ENCODE assay signal across 12 cellular contexts in genomic region chr9:76297721-76298239, GRCh38.
A peak's percentile ranks its signal among the peaks of the same experiment; 100 is the strongest.
DNase-seq lines count a peak whose midpoint lies in the region; ATAC-seq and TF ChIP-seq lines count a peak whose summit lies in the region.
"Had no signal": no experiment of that assay in that cellular context is flagged by ENCODE, and none has a peak within 500 bp of the region (broad histone marks: within the 10 kb centered on the region; RNA-seq: fewer than 3 reads in every experiment).

No MANE protein-coding gene starts in this region.

- H3K4me3 Mint-ChIP-seq in endothelial cell (ENCODE audit: unreplicated experiment), result no peak overlapping the region
- no peak overlapping the region for H3K4me3 Mint-ChIP-seq in activated CD4-positive, alpha-beta T cell treated with anti-CD3 and anti-CD28 coated beads, Interleukin-2, amount 10 ng/mL, durations not matched to agents 7 days and 5 days
- H3K4me3 Mint-ChIP-seq: naive thymus-derived CD8-positive, alpha-beta T cell had no signal

- TF ChIP-seq CTCF in fibroblast of mammary gland (conservative IDR thresholded peaks at IDR 0.05; ENCODE audit: control insufficient read depth, insufficient read depth, low read depth, low read length) (no peak), omental fat pad (IDR thresholded peaks at IDR 0.05) (no peak), endothelial cell (IDR thresholded peaks at IDR 0.05; ENCODE audit: unreplicated experiment) (no peak)

- no peaks in the 10 kb centered on the region for H3K27me3 Mint-ChIP-seq in endothelial cell (ENCODE audit: unreplicated experiment)
- no peaks in the 10 kb centered on the region for H3K27me3 Mint-ChIP-seq in activated CD4-positive, alpha-beta T cell treated with anti-CD3 and anti-CD28 coated beads, Interleukin-2, amount 10 ng/mL, durations not matched to agents 7 days and 5 days

- peak overlapping the region; percentile 6 for H3K4me3 ChIP-seq in fibroblast of mammary gland (ENCODE audit: control insufficient read depth, low read depth, low read length)
- H3K4me3 ChIP-seq: MG63, SJSA1 had no signal

- H3K27ac Mint-ChIP-seq in endothelial cell (ENCODE audit: unreplicated experiment), result no peak overlapping the region
- no peak overlapping the region for H3K27ac Mint-ChIP-seq in activated CD4-positive, alpha-beta T cell treated with anti-CD3 and anti-CD28 coated beads, Interleukin-2, amount 10 ng/mL, durations not matched to agents 7 days and 5 days

- DNase-seq in AG08395 (ENCODE audit: low spot score) (peak; percentile 62), NCI-H510A treated with DMSO at 0.1 percent for 48 hours (lab: John Stamatoyannopoulos, UW) (peak; percentile 59), fibroblast of mammary gland (ENCODE audit: low read depth) (peak; percentile 66), omental fat pad (ENCODE audit: low spot score) (no peak), NCI-H146 treated with DMSO at 0.1 percent for 48 hours (lab: John Stamatoyannopoulos, UW; ENCODE audit: unreplicated experiment) (no peak), endothelial cell (ENCODE audit: low spot score) (no peak), anterior cingulate cortex (lab: John Stamatoyannopoulos, UW) (no peak)
- DNase-seq in activated CD4-positive, alpha-beta T cell treated with anti-CD3 and anti-CD28 coated beads, Interleukin-2, amount 10 ng/mL, durations not matched to agents 7 days and 5 days, result no peak
- DNase-seq: C1 segment of cervical spinal cord; MG63; naive thymus-derived CD8-positive, alpha-beta T cell had no signal

- H3K36me3 Mint-ChIP-seq in endothelial cell (ENCODE audit: low read depth, unreplicated experiment), result no peaks in the 10 kb centered on the region
- H3K36me3 Mint-ChIP-seq in activated CD4-positive, alpha-beta T cell treated with anti-CD3 and anti-CD28 coated beads, Interleukin-2, amount 10 ng/mL, durations not matched to agents 7 days and 5 days (ENCODE audit: low read depth), result no peaks in the 10 kb centered on the region
- H3K36me3 Mint-ChIP-seq: naive thymus-derived CD8-positive, alpha-beta T cell had no signal

- peaks cover 4% of the 10 kb centered on the region for H3K4me1 Mint-ChIP-seq in endothelial cell (ENCODE audit: unreplicated experiment)
- H3K4me1 Mint-ChIP-seq in activated CD4-positive, alpha-beta T cell treated with anti-CD3 and anti-CD28 coated beads, Interleukin-2, amount 10 ng/mL, durations not matched to agents 7 days and 5 days, result peaks cover 16% of the 10 kb centered on the region
- H3K4me1 Mint-ChIP-seq: naive thymus-derived CD8-positive, alpha-beta T cell had no signal

- peak; percentile 58 for ATAC-seq in omental fat pad (ENCODE audit: low FRiP score)
- ATAC-seq: naive thymus-derived CD8-positive, alpha-beta T cell had no signal

- CTCF ChIA-PET in activated CD4-positive, alpha-beta T cell treated with anti-CD3 and anti-CD28 coated beads, Interleukin-2, amount 10 ng/mL, durations not matched to agents 7 days and 5 days (lab: Charles Lee), result interaction anchor here (1.3 to 1.4 kb wide), 2 partner anchors 9 to 11 kb away, joined by 3 read pairs; no protein-coding TSS in a partner anchor

- no peaks in the 10 kb centered on the region for H3K9me3 Mint-ChIP-seq in endothelial cell (ENCODE audit: unreplicated experiment)
- H3K9me3 Mint-ChIP-seq in activated CD4-positive, alpha-beta T cell treated with anti-CD3 and anti-CD28 coated beads, Interleukin-2, amount 10 ng/mL, durations not matched to agents 7 days and 5 days, result no peaks in the 10 kb centered on the region
- H3K9me3 Mint-ChIP-seq: naive thymus-derived CD8-positive, alpha-beta T cell had no signal

- POLR2A ChIA-PET in activated CD4-positive, alpha-beta T cell treated with anti-CD3 and anti-CD28 coated beads, Interleukin-2, amount 10 ng/mL, durations not matched to agents 7 days and 5 days (lab: Charles Lee), result no interaction called here

Comparison
In these comparisons a context has a peak if more than half of its experiments do, and no peak if none do; other contexts are left out.
1. DNase-seq: peak in AG08395 (single experiment), NCI-H510A treated with DMSO at 0.1 percent for 48 hours (single experiment) and fibroblast of mammary gland (single experiment); none in omental fat pad (single experiment), NCI-H146 treated with DMSO at 0.1 percent for 48 hours (single experiment), endothelial cell (single experiment), activated CD4-positive, alpha-beta T cell treated with anti-CD3 and anti-CD28 coated beads, Interleukin-2, amount 10 ng/mL, durations not matched to agents 7 days and 5 days (single experiment) and anterior cingulate cortex (0 of 58).